ENCODE assay signal across 8 cellular contexts in genomic region chr15:57559875-57560274, GRCh38. TPM values are rescaled to one million over a fixed set of nuclear protein-coding genes. Genes with fewer than 3 reads are reported as not detected.
DNase-seq lines count a peak whose midpoint lies in the region; ATAC-seq and TF ChIP-seq lines count a peak whose summit lies in the region.

No MANE protein-coding gene starts in this region.

- intact Hi-C loops in tibial artery (cut with DNase I; ENCODE audit: low total_unique reads) = loop anchor here (5.0 kb wide), 1 partner anchor 302 kb away; no protein-coding TSS in a partner anchor

- DNase-seq in AG20443 (ENCODE audit: low spot score) (peak; percentile 74), OCI-M2 (lab: John Stamatoyannopoulos, UW; ENCODE audit: unreplicated experiment) (peak; percentile 9), fibroblast of villous mesenchyme (ENCODE audit: low read depth) (peak; percentile 38), osteoblast (ENCODE audit: insufficient read length, low spot score, missing footprints) (peak; percentile 77), tibial artery (peak; percentile 72 to 77)
- peak; percentile 87 to 91 for DNase-seq in activated T-cell treated with anti-CD3 and anti-CD28 coated beads, Interleukin-2, amount 50 U/mL, for 48 hours

- H3K27ac ChIP-seq in osteoblast (ENCODE audit: low read depth, low read length) = no peak overlapping the region
- no peak overlapping the region for H3K27ac ChIP-seq in tibial artery

- H3K4me1 ChIP-seq in osteoblast (ENCODE audit: insufficient read depth, low read length) (peaks cover 6% of the 10 kb centered on the region), tibial artery (no peaks in the 10 kb centered on the region)

- H3K36me3 ChIP-seq in osteoblast (ENCODE audit: insufficient read depth, low read length) (no peaks in the 10 kb centered on the region), tibial artery (no peaks in the 10 kb centered on the region)

- H3K4me3 ChIP-seq in fibroblast of villous mesenchyme (ENCODE audit: low read depth, low read length) = no peak overlapping the region
- H3K4me3 ChIP-seq in osteoblast (ENCODE audit: insufficient read depth, low read length) = no peak overlapping the region
- H3K4me3 ChIP-seq in tibial artery = no peak overlapping the region

- ATAC-seq in GM21515 (IDR thresholded peaks at IDR 0.05; ENCODE audit: unreplicated experiment) (peak; percentile 59), GM21737 (IDR thresholded peaks at IDR 0.05; ENCODE audit: unreplicated experiment) (no peak)

- TF ChIP-seq CTCF in fibroblast of villous mesenchyme (IDR thresholded peaks at IDR 0.05; ENCODE audit: insufficient read depth, low read depth, low read length) (peak; percentile 94), osteoblast (IDR thresholded peaks at IDR 0.05; ENCODE audit: extremely low read depth, low read depth, low read length) (peak; percentile 91), tibial artery (IDR thresholded peaks at IDR 0.05) (peak; percentile 73 to 83)

- no peaks in the 10 kb centered on the region for H4K20me1 ChIP-seq in osteoblast (ENCODE audit: insufficient read depth, low read length)

- no peaks in the 10 kb centered on the region for H3K79me2 ChIP-seq in osteoblast (ENCODE audit: insufficient read depth, low read length)

- H3K27me3 ChIP-seq in osteoblast (ENCODE audit: insufficient read depth, low read length) (peaks cover 10% of the 10 kb centered on the region), tibial artery (no peaks in the 10 kb centered on the region)

- H3K4me2 ChIP-seq in osteoblast (ENCODE audit: insufficient read depth, low read length) = no peak overlapping the region

- H3K9me3 ChIP-seq in osteoblast (ENCODE audit: low read depth, low read length) (no peaks in the 10 kb centered on the region), tibial artery (no peaks in the 10 kb centered on the region)

- no peak overlapping the region for H2AFZ ChIP-seq in osteoblast (ENCODE audit: low read length)

RNA-seq across cellular contexts. Expression of gene MYZAP, which starts 31.8 kb away (rescaled TPM):
- under 0.01 and 0.43 TPM in 2 replicates for total RNA-seq in fibroblast of villous mesenchyme
- total RNA-seq in osteoblast = under 0.01 TPM in 1 of 2 replicates, not detected in the other

Comparison
In these comparisons a context has a peak if more than half of its experiments do, and no peak if none do; other contexts are left out.
1. DNase-seq: peak in every context shown above with its lines; median percentile 89 in activated T-cell treated with anti-CD3 and anti-CD28 coated beads, Interleukin-2, amount 50 U/mL, for 48 hours; 77 in osteoblast; 74 in tibial artery; 74 in AG20443; 38 in fibroblast of villous mesenchyme; 9 in OCI-M2.